In genomic region chr12:19299765-19300164, GRCh38 we compare ENCODE assay signal across 11 cellular contexts.
A peak's percentile ranks its signal among the peaks of the same experiment; 100 is the strongest.
DNase-seq lines count a peak whose midpoint lies in the region; ATAC-seq and TF ChIP-seq lines count a peak whose summit lies in the region.
"Had no signal": no experiment of that assay in that cellular context is flagged by ENCODE, and none has a peak within 500 bp of the region (broad histone marks: within the 10 kb centered on the region; RNA-seq: fewer than 3 reads in every experiment).

No MANE protein-coding gene starts in this region.

- TF ChIP-seq POLR2A in erythroblast (IDR thresholded peaks at IDR 0.05; ENCODE audit: low read length): no peak

- no peak overlapping the region for H3K9ac ChIP-seq in mammary epithelial cell (ENCODE audit: insufficient read depth, low read length)

- peak; percentile 88 for DNase-seq in DMS53 (lab: John Stamatoyannopoulos, UW)
- peak; percentile 51 for DNase-seq in MV-4-11 (lab: John Stamatoyannopoulos, UW)
- DNase-seq in mammary epithelial cell: peak; percentile 86
- no peak for DNase-seq in lower lobe of right lung
- no peak for DNase-seq in amniotic stem cell (lab: John Stamatoyannopoulos, UW)
- DNase-seq in erythroblast (lab: John Stamatoyannopoulos, UW): no peak
- DNase-seq in iPS-NIHi7 (ENCODE audit: extremely low spot score): no peak
- DNase-seq in T1000 (lab: John Stamatoyannopoulos, UW): no peak
- DNase-seq: left ventricle myocardium inferior; NCI-H187 treated with DMSO at 0.1 percent for 48 hours; stimulated activated CD4-positive, alpha-beta T cell treated with anti-CD3 and anti-CD28 coated beads, Interleukin-4, amount 100 ng/mL, for 1 hour had no signal

- WGBS in mammary epithelial cell (ENCODE audit: low coverage, missing lambda C conversion rate): 4% methylated on average over 3 of the region's 3 CpGs

- H3K36me3 ChIP-seq in mammary epithelial cell (ENCODE audit: insufficient read depth, low read length) (peaks cover 7% of the 10 kb centered on the region), lower lobe of right lung (peaks cover 4% of the 10 kb centered on the region)

- H3K4me1 ChIP-seq in mammary epithelial cell (ENCODE audit: insufficient read depth, low read length) (peaks cover 18% of the 10 kb centered on the region), lower lobe of right lung (peaks cover 9% of the 10 kb centered on the region)
- H3K4me1 ChIP-seq: left ventricle myocardium inferior had no signal

- dilution Hi-C loops in mammary epithelial cell (cut with HindIII; ENCODE audit: low sequenced_read_pairs): no loop called here

- in situ Hi-C loops in mammary epithelial cell (cut with MboI; ENCODE audit: low sequenced_read_pairs in 2 of 2): loop anchor here in 1 of 2 donors (25.0 kb wide), 1 partner anchor 437 kb away; no protein-coding TSS in a partner anchor

- H3K4me2 ChIP-seq in mammary epithelial cell (ENCODE audit: insufficient read depth, low read depth, low read length): peak overlapping the region; percentile 29

- BruUV-seq in mammary epithelial cell (replicated peaks; lab: Mats Ljungman, UMichigan): no TSS peak

- H4K20me1 ChIP-seq in mammary epithelial cell (ENCODE audit: insufficient read depth, low read length): no peaks in the 10 kb centered on the region

- no peaks in the 10 kb centered on the region for H3K9me3 ChIP-seq in mammary epithelial cell (replicated peaks; ENCODE audit: insufficient read depth, low read length)
- no peaks in the 10 kb centered on the region for H3K9me3 ChIP-seq in lower lobe of right lung
- H3K9me3 ChIP-seq: left ventricle myocardium inferior had no signal

- TF ChIP-seq CTCF in mammary epithelial cell (conservative IDR thresholded peaks at IDR 0.05 in 1 of 2, IDR thresholded peaks at IDR 0.05 in 1 of 2; ENCODE audit: extremely low read depth in 1 of 2, insufficient read depth in 1 of 2, low read depth in 1 of 2, low read length in 2 of 2) (no peak), lower lobe of right lung (IDR thresholded peaks at IDR 0.05) (no peak)

- CTCF ChIA-PET in mammary epithelial cell (lab: Charles Lee; ENCODE audit: low non-redundant PET): no interaction called here

- H3K4me3 ChIP-seq in mammary epithelial cell (replicated peaks in 1 of 3; ENCODE audit: insufficient read depth in 1 of 3, low read depth in 2 of 3, low read length in 3 of 3) (no peak overlapping the region), lower lobe of right lung (no peak overlapping the region)
- H3K4me3 ChIP-seq: left ventricle myocardium inferior had no signal

- H3K27me3 ChIP-seq in mammary epithelial cell (ENCODE audit: insufficient read depth, low read length) (no peaks in the 10 kb centered on the region), lower lobe of right lung (ENCODE audit: low read depth) (no peaks in the 10 kb centered on the region)

- intact Hi-C loops in mammary epithelial cell (cut with micrococcal nuclease) (no loop called here), lower lobe of right lung (cut with DNase I) (no loop called here)

- ATAC-seq in lower lobe of right lung: peak; percentile 80

- H3K79me2 ChIP-seq in mammary epithelial cell (ENCODE audit: insufficient read depth, low read length): no peaks in the 10 kb centered on the region

- no peak overlapping the region for H2AFZ ChIP-seq in mammary epithelial cell (ENCODE audit: low read depth, low read length)

- H3K27ac ChIP-seq in mammary epithelial cell (ENCODE audit: insufficient read depth, low read depth, low read length) (peak overlapping the region; percentile 20), lower lobe of right lung (no peak overlapping the region)
- H3K27ac ChIP-seq: left ventricle myocardium inferior had no signal

Comparison
In these comparisons a context has a peak if more than half of its experiments do, and no peak if none do; other contexts are left out.
1. DNase-seq: peak in DMS53 (single experiment), MV-4-11 (single experiment) and mammary epithelial cell (single experiment); none in lower lobe of right lung (single experiment), amniotic stem cell (single experiment), erythroblast (0 of 2), iPS-NIHi7 (single experiment) and T1000 (single experiment).